In the genomic region with DNA sequence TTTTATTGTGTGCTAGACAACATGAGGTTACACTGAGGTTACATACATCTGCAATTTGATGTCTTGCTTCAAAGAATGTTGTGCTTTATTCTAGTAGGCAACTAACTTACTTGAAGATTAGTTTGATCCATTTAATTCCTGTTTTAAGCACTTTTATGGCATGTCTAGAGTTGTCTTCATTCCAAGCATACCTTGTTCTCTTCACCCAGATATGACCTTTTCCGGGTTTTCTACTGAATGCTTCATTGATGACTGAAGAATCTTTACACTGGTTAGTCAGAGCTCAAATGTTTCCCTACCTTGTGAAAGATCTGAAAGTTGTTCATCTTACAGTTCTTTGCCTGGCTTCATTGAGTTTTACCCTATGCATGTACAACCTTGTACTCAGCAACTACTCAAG, we compare ENCODE assay signal across 12 cellular contexts.
DNase-seq lines count a peak whose midpoint lies in the region; TF ChIP-seq lines count a peak whose summit lies in the region.
"Had no signal": no experiment of that assay in that cellular context is flagged by ENCODE, and none has a peak within 500 bp of the region (broad histone marks: within the 10 kb centered on the region; RNA-seq: fewer than 3 reads in every experiment).

No MANE protein-coding gene starts in this region.

- WGBS in SK-N-SH (ENCODE audit: low lambda C conversion rate), result 35% methylated on average over 1 of the region's 1 CpG
- 4% methylated on average over 1 of the region's 1 CpG for WGBS in smooth muscle cell (ENCODE audit: low lambda C conversion rate)

- H3K9me3 ChIP-seq in SK-N-SH, result no peaks in the 10 kb centered on the region
- H3K9me3 ChIP-seq in smooth muscle cell (replicated peaks; ENCODE audit: low read depth), result no peaks in the 10 kb centered on the region
- H3K9me3 ChIP-seq: neutrophil had no signal

- H3K27me3 ChIP-seq in SK-N-SH (ENCODE audit: insufficient read depth) (no peaks in the 10 kb centered on the region), smooth muscle cell (ENCODE audit: low read depth) (no peaks in the 10 kb centered on the region)
- H3K27me3 ChIP-seq: neutrophil had no signal

- no peak overlapping the region for H3K9ac ChIP-seq in SK-N-SH
- no peak overlapping the region for H3K9ac ChIP-seq in smooth muscle cell (ENCODE audit: low read depth)

- H3K79me2 ChIP-seq in SK-N-SH (ENCODE audit: insufficient read depth) (no peaks in the 10 kb centered on the region), smooth muscle cell (ENCODE audit: low read depth) (no peaks in the 10 kb centered on the region)

- H3K4me3 ChIP-seq in SK-N-SH (ENCODE audit: low read depth in 2 of 2, low read length in 1 of 2) (0 out of 4 replicates have a peak overlapping the region, but pooled peaks of 1 of the 2 experiments have one; percentile 13), smooth muscle cell (no peak overlapping the region)
- H3K4me3 ChIP-seq: K562 had no signal

- H3K4me2 ChIP-seq in SK-N-SH (no peak overlapping the region), smooth muscle cell (peak overlapping the region; percentile 12)

- CTCF ChIA-PET in SK-N-SH (lab: Yijun Ruan, JAX), result no interaction called here

- H3K9me2 ChIP-seq in SK-N-SH, result no peaks in the 10 kb centered on the region

- TF ChIP-seq CTCF in SK-N-SH (IDR thresholded peaks at IDR 0.05) (no peak), smooth muscle cell (IDR thresholded peaks at IDR 0.05; ENCODE audit: borderline replicate concordance, insufficient read depth, poor library complexity, severe bottlenecking) (no peak)

- H3K4me1 ChIP-seq in SK-N-SH (ENCODE audit: control insufficient read depth in 1 of 2, insufficient read depth in 2 of 2, low read depth in 1 of 2, low read length in 1 of 2), result 0 out of 4 replicates have a peak, but pooled peaks cover 0 to 4% of the 10 kb centered on the region in 2 experiments
- H3K4me1 ChIP-seq in smooth muscle cell (ENCODE audit: low read depth), result no peaks in the 10 kb centered on the region

- H3F3A ChIP-seq in SK-N-SH (replicated peaks; ENCODE audit: insufficient read depth) (peaks cover 18% of the 10 kb centered on the region), smooth muscle cell (ENCODE audit: low read depth) (no peaks in the 10 kb centered on the region)

- H4K20me1 ChIP-seq in SK-N-SH (ENCODE audit: insufficient read depth) (no peaks in the 10 kb centered on the region), smooth muscle cell (ENCODE audit: low read depth) (no peaks in the 10 kb centered on the region)

- peak in 1 of 2 experiments; percentile 45; a peak in 1 of 4 replicates for TF ChIP-seq EP300 in SK-N-SH (IDR thresholded peaks at IDR 0.05; ENCODE audit: borderline replicate concordance in 1 of 2, low read depth in 1 of 2, low read length in 1 of 2)

- H3K36me3 ChIP-seq in SK-N-SH (replicated peaks in 1 of 2; ENCODE audit: control insufficient read depth in 1 of 2, insufficient read depth in 2 of 2, low read length in 1 of 2) (no peaks in the 10 kb centered on the region), smooth muscle cell (ENCODE audit: low read depth) (no peaks in the 10 kb centered on the region)
- H3K36me3 ChIP-seq: neutrophil, WERI-Rb-1 had no signal

- H3K27ac ChIP-seq in SK-N-SH (ENCODE audit: low read depth in 2 of 2, low read length in 1 of 2) (peak overlapping the region; percentile 35 to 43; a peak in 2 of 4 replicates), smooth muscle cell (ENCODE audit: low read depth) (no peak overlapping the region)
- H3K27ac ChIP-seq: neutrophil, WERI-Rb-1 had no signal

- H2AFZ ChIP-seq in SK-N-SH (ENCODE audit: low read depth) (no peak overlapping the region), smooth muscle cell (ENCODE audit: low read depth) (no peak overlapping the region)

- TF ChIP-seq RAD21 in SK-N-SH (IDR thresholded peaks at IDR 0.05; ENCODE audit: low read length), result no peak

- DNase-seq in GM04503 (ENCODE audit: low read depth) (peak; percentile 87), SK-N-SH (no peak), fibroblast of peridontal ligament (ENCODE audit: extremely low read depth) (peak; percentile 63), smooth muscle cell (lab: John Stamatoyannopoulos, UW; ENCODE audit: unreplicated experiment) (no peak), NCI-H1417 (lab: John Stamatoyannopoulos, UW) (no peak), mesenteric fat pad (ENCODE audit: low spot score) (no peak)
- no peak for DNase-seq in activated naive CD4-positive, alpha-beta T cell (lab: John Stamatoyannopoulos, UW)
- DNase-seq: NCI-H2171 treated with DMSO at 0.1 percent for 48 hours; stimulated activated naive CD4-positive, alpha-beta T cell treated with Interleukin-2 at 50 U/mL for 16 hours; WERI-Rb-1 had no signal

- POLR2A ChIA-PET in SK-N-SH (lab: Yijun Ruan, JAX), result no interaction called here

TF ChIP-seq in SK-N-SH, 30 proteins besides CTCF, POLR2A, EP300 and RAD21:
- TF ChIP-seq PBX3 (IDR thresholded peaks at IDR 0.05) (peak; percentile 30; the same call in 1 of the 2 replicates), TCF12 (IDR thresholded peaks at IDR 0.05) (peak; percentile 18; the same call in 1 of the 2 replicates), JUND (IDR thresholded peaks at IDR 0.05) (peak; percentile 27; the same call in 1 of the 2 replicates), FOSL2 (IDR thresholded peaks at IDR 0.05; ENCODE audit: borderline replicate concordance, low read depth) (peak; percentile 46; the same call in 1 of the 2 replicates), YY1 (IDR thresholded peaks at IDR 0.05; ENCODE audit: low read depth) (no peak), RXRA (IDR thresholded peaks at IDR 0.05; ENCODE audit: borderline replicate concordance, low read depth) (peak; percentile 88)
TF ChIP-seq in SK-N-SH: peak in this region for 5.

Comparison
In these comparisons a context has a peak if more than half of its experiments do, and no peak if none do; other contexts are left out.
1. DNase-seq: peak in GM04503 (single experiment) and fibroblast of peridontal ligament (single experiment); none in SK-N-SH (single experiment), smooth muscle cell (single experiment), activated naive CD4-positive, alpha-beta T cell (0 of 4), NCI-H1417 (0 of 3) and mesenteric fat pad (single experiment).